In genomic region chr11:86191874-86192273, GRCh38 we compare ENCODE assay signal across 14 cellular contexts. TPM values are rescaled to one million over a fixed set of nuclear protein-coding genes. Genes with fewer than 3 reads are reported as not detected.
DNase-seq lines count a peak whose midpoint lies in the region; ATAC-seq lines count a peak whose summit lies in the region.
"Had no signal": no experiment of that assay in that cellular context is flagged by ENCODE, and none has a peak within 500 bp of the region (broad histone marks: within the 10 kb centered on the region; RNA-seq: fewer than 3 reads in every experiment).

No MANE protein-coding gene starts in this region.

- H3K27me3 Mint-ChIP-seq in activated naive CD8-positive, alpha-beta T cell treated with anti-CD3 and anti-CD28 coated beads, Interleukin-2, amount 50 U/mL, for 24 hours: peaks cover 1% of the 10 kb centered on the region
- peaks cover 13% of the 10 kb centered on the region for H3K27me3 Mint-ChIP-seq in activated naive CD8-positive, alpha-beta T cell treated with anti-CD3 and anti-CD28 coated beads for 36 hours
- no peaks in the 10 kb centered on the region for H3K27me3 Mint-ChIP-seq in dendritic cell treated with granulocyte-macrophage colony-stimulating factor and Interleukin-4, amounts not matched to agents 40 ng/mL and 50 ng/mL, for 4 days
- no peaks in the 10 kb centered on the region for H3K27me3 Mint-ChIP-seq in stimulated activated memory B cell treated with anti-CD40 and anti-IgM and Interleukin-4, amounts not matched to agents 10 μg/mL and 1 μg/mL and 100 μg/mL, for 72 hours
- H3K27me3 Mint-ChIP-seq: CD8-positive, alpha-beta memory T cell had no signal

- H3K9me3 Mint-ChIP-seq in activated naive CD8-positive, alpha-beta T cell treated with anti-CD3 and anti-CD28 coated beads, Interleukin-2, amount 50 U/mL, for 24 hours: no peaks in the 10 kb centered on the region
- H3K9me3 Mint-ChIP-seq in activated naive CD8-positive, alpha-beta T cell treated with anti-CD3 and anti-CD28 coated beads for 36 hours: no peaks in the 10 kb centered on the region
- H3K9me3 Mint-ChIP-seq in dendritic cell treated with granulocyte-macrophage colony-stimulating factor and Interleukin-4, amounts not matched to agents 40 ng/mL and 50 ng/mL, for 4 days: no peaks in the 10 kb centered on the region
- H3K9me3 Mint-ChIP-seq in stimulated activated memory B cell treated with anti-CD40 and anti-IgM and Interleukin-4, amounts not matched to agents 10 μg/mL and 1 μg/mL and 100 μg/mL, for 72 hours: no peaks in the 10 kb centered on the region
- H3K9me3 Mint-ChIP-seq: CD8-positive, alpha-beta memory T cell had no signal

- no peak overlapping the region for H2AFZ ChIP-seq in Karpas-422 (ENCODE audit: low read length)

- H3K4me1 ChIP-seq in Karpas-422 (ENCODE audit: low read length): peaks cover 72% of the 10 kb centered on the region
- H3K4me1 ChIP-seq: HAP-1 had no signal

- H3K4me1 Mint-ChIP-seq in activated naive CD8-positive, alpha-beta T cell treated with anti-CD3 and anti-CD28 coated beads, Interleukin-2, amount 50 U/mL, for 24 hours: peaks cover 28% of the 10 kb centered on the region
- H3K4me1 Mint-ChIP-seq in activated naive CD8-positive, alpha-beta T cell treated with anti-CD3 and anti-CD28 coated beads for 36 hours: peaks cover 22% of the 10 kb centered on the region
- H3K4me1 Mint-ChIP-seq in dendritic cell treated with granulocyte-macrophage colony-stimulating factor and Interleukin-4, amounts not matched to agents 40 ng/mL and 50 ng/mL, for 4 days (ENCODE audit: low read depth): peaks cover 72% of the 10 kb centered on the region
- H3K4me1 Mint-ChIP-seq in stimulated activated memory B cell treated with anti-CD40 and anti-IgM and Interleukin-4, amounts not matched to agents 10 μg/mL and 1 μg/mL and 100 μg/mL, for 72 hours: peaks cover 28% of the 10 kb centered on the region

- intact Hi-C loops in dendritic cell treated with granulocyte-macrophage colony-stimulating factor and Interleukin-4, amounts not matched to agents 40 ng/mL and 50 ng/mL, for 4 days (cut with micrococcal nuclease): loop anchor here (5.0 kb wide), 1 partner anchor 50 kb away; no protein-coding TSS in a partner anchor
- intact Hi-C loops in left cardiac atrium (cut with DNase I): loop anchor here in 1 of 2 donors (5.0 kb wide), 2 partner anchors 125 to 150 kb away; partner anchors contain the start of gene PICALM

- no peaks in the 10 kb centered on the region for H3K36me3 ChIP-seq in Karpas-422 (ENCODE audit: insufficient read depth, low read length)
- H3K36me3 ChIP-seq: BLaER1, HAP-1 had no signal

- H3K27me3 ChIP-seq in Karpas-422 (ENCODE audit: low read length): no peaks in the 10 kb centered on the region
- H3K27me3 ChIP-seq: BLaER1 had no signal

- H3K9ac ChIP-seq in Karpas-422 (ENCODE audit: low read length): peak overlapping the region; percentile 63
- H3K9ac ChIP-seq: BLaER1 had no signal

- no peaks in the 10 kb centered on the region for H3K9me3 ChIP-seq in Karpas-422 (ENCODE audit: low read length)
- H3K9me3 ChIP-seq: A549, BLaER1, Caco-2, HAP-1 had no signal

- H3K27ac ChIP-seq in Karpas-422 (ENCODE audit: low read length): peak overlapping the region; percentile 94
- H3K27ac ChIP-seq: BLaER1 had no signal

- peak overlapping the region; percentile 75 for H3K4me2 ChIP-seq in Karpas-422 (ENCODE audit: low read depth, low read length, poor library complexity, severe bottlenecking)
- H3K4me2 ChIP-seq: A549, BLaER1 had no signal

- no peak for DNase-seq in activated naive CD8-positive, alpha-beta T cell treated with anti-CD3 and anti-CD28 coated beads, Interleukin-2, amount 50 U/mL, for 24 hours
- no peak for DNase-seq in activated naive CD8-positive, alpha-beta T cell treated with anti-CD3 and anti-CD28 coated beads for 36 hours
- DNase-seq in Karpas-422 (peak; percentile 77), left cardiac atrium (no peak), AG08395 (ENCODE audit: low spot score) (no peak)
- DNase-seq: Caco-2; CD8-positive, alpha-beta memory T cell; DND-41; GF-D8 had no signal

- no peak overlapping the region for H3K4me3 Mint-ChIP-seq in activated naive CD8-positive, alpha-beta T cell treated with anti-CD3 and anti-CD28 coated beads, Interleukin-2, amount 50 U/mL, for 24 hours
- H3K4me3 Mint-ChIP-seq in activated naive CD8-positive, alpha-beta T cell treated with anti-CD3 and anti-CD28 coated beads for 36 hours: no peak overlapping the region
- H3K4me3 Mint-ChIP-seq in dendritic cell treated with granulocyte-macrophage colony-stimulating factor and Interleukin-4, amounts not matched to agents 40 ng/mL and 50 ng/mL, for 4 days: no peak overlapping the region
- H3K4me3 Mint-ChIP-seq in stimulated activated memory B cell treated with anti-CD40 and anti-IgM and Interleukin-4, amounts not matched to agents 10 μg/mL and 1 μg/mL and 100 μg/mL, for 72 hours: no peak overlapping the region

- ATAC-seq in activated naive CD8-positive, alpha-beta T cell treated with anti-CD3 and anti-CD28 coated beads, Interleukin-2, amount 50 U/mL, for 24 hours: peak; percentile 21
- ATAC-seq in stimulated activated memory B cell treated with anti-CD40 and anti-IgM and Interleukin-4, amounts not matched to agents 10 μg/mL and 1 μg/mL and 100 μg/mL, for 72 hours: no peak
- no peak for ATAC-seq in left cardiac atrium
- ATAC-seq: A549 had no signal

- H3K9me2 ChIP-seq in Karpas-422 (replicated peaks; ENCODE audit: insufficient read depth, low read length): no peaks in the 10 kb centered on the region

- H4K20me1 ChIP-seq in Karpas-422 (ENCODE audit: insufficient read depth, low read depth, low read length): no peaks in the 10 kb centered on the region
- H4K20me1 ChIP-seq: BLaER1 had no signal

- no peaks in the 10 kb centered on the region for H3K79me2 ChIP-seq in Karpas-422 (ENCODE audit: low read length)

- H3K4me3 ChIP-seq in Karpas-422 (ENCODE audit: low read length): peak overlapping the region; percentile 56
- H3K4me3 ChIP-seq: A549, BLaER1, HAP-1 had no signal

- H3K27ac Mint-ChIP-seq in activated naive CD8-positive, alpha-beta T cell treated with anti-CD3 and anti-CD28 coated beads, Interleukin-2, amount 50 U/mL, for 24 hours: no peak overlapping the region
- H3K27ac Mint-ChIP-seq in activated naive CD8-positive, alpha-beta T cell treated with anti-CD3 and anti-CD28 coated beads for 36 hours: no peak overlapping the region
- H3K27ac Mint-ChIP-seq in dendritic cell treated with granulocyte-macrophage colony-stimulating factor and Interleukin-4, amounts not matched to agents 40 ng/mL and 50 ng/mL, for 4 days: peak overlapping the region; percentile 14
- peak overlapping the region; percentile 87 for H3K27ac Mint-ChIP-seq in stimulated activated memory B cell treated with anti-CD40 and anti-IgM and Interleukin-4, amounts not matched to agents 10 μg/mL and 1 μg/mL and 100 μg/mL, for 72 hours

- H3K36me3 Mint-ChIP-seq in activated naive CD8-positive, alpha-beta T cell treated with anti-CD3 and anti-CD28 coated beads, Interleukin-2, amount 50 U/mL, for 24 hours (ENCODE audit: low read depth): peaks cover 2% of the 10 kb centered on the region
- peaks cover 5% of the 10 kb centered on the region for H3K36me3 Mint-ChIP-seq in activated naive CD8-positive, alpha-beta T cell treated with anti-CD3 and anti-CD28 coated beads for 36 hours
- no peaks in the 10 kb centered on the region for H3K36me3 Mint-ChIP-seq in dendritic cell treated with granulocyte-macrophage colony-stimulating factor and Interleukin-4, amounts not matched to agents 40 ng/mL and 50 ng/mL, for 4 days (ENCODE audit: low read depth)
- H3K36me3 Mint-ChIP-seq in stimulated activated memory B cell treated with anti-CD40 and anti-IgM and Interleukin-4, amounts not matched to agents 10 μg/mL and 1 μg/mL and 100 μg/mL, for 72 hours: no peaks in the 10 kb centered on the region

RNA-seq across cellular contexts. Expression of gene EED, which starts 52.7 kb away (rescaled TPM):
- total RNA-seq in activated naive CD8-positive, alpha-beta T cell treated with anti-CD3 and anti-CD28 coated beads for 36 hours: 10 to 100 TPM; 85.3 to 86.7 TPM
- total RNA-seq in Karpas-422 (2014; rRNA removed; shearing (Covaris generic); ENCODE audit: low replicate concordance): 100 and 137 TPM in 2 replicates
- 10 to 100 TPM; 14.3 to 14.8 TPM for total RNA-seq in left cardiac atrium

Comparison
In these comparisons a context has a peak if more than half of its experiments do, and no peak if none do; other contexts are left out.
1. H3K27ac Mint-ChIP-seq: peak in dendritic cell treated with granulocyte-macrophage colony-stimulating factor and Interleukin-4, amounts not matched to agents 40 ng/mL and 50 ng/mL, for 4 days (single experiment) and stimulated activated memory B cell treated with anti-CD40 and anti-IgM and Interleukin-4, amounts not matched to agents 10 μg/mL and 1 μg/mL and 100 μg/mL, for 72 hours (single experiment); none in activated naive CD8-positive, alpha-beta T cell treated with anti-CD3 and anti-CD28 coated beads, Interleukin-2, amount 50 U/mL, for 24 hours (single experiment) and activated naive CD8-positive, alpha-beta T cell treated with anti-CD3 and anti-CD28 coated beads for 36 hours (single experiment).